1 cellular context compared by ENCODE assay signal in genomic region chr9:121349009-121349408, GRCh38.
A peak's percentile ranks its signal among the peaks of the same experiment; 100 is the strongest.
TF ChIP-seq lines count a peak whose summit lies in the region.

No MANE protein-coding gene starts in this region.

TF ChIP-seq in K562, 482 proteins besides CTCF, POLR2A, EP300 and RAD21 (continued from another document):
- TF ChIP-seq MAFK (IDR thresholded peaks at IDR 0.05; ENCODE audit: low read length), result peak; percentile 81
- TF ChIP-seq ZKSCAN8 (CRISPR knock-in tag; IDR thresholded peaks at IDR 0.05), result no peak
- no peak for TF ChIP-seq HDAC3 (IDR thresholded peaks at IDR 0.05; ENCODE audit: borderline replicate concordance, partially characterized antibody)
- TF ChIP-seq ATF3 (IDR thresholded peaks at IDR 0.05), result no peak
- no peak for TF ChIP-seq ATF3 (CRISPR knock-in tag; conservative IDR thresholded peaks at IDR 0.05)
- TF ChIP-seq PHB (CRISPR knock-in tag; IDR thresholded peaks at IDR 0.05), result no peak
TF ChIP-seq in K562: peak in this region for 5.
